Comparison of ENCODE assay signal across 9 cellular contexts in the genomic region with DNA sequence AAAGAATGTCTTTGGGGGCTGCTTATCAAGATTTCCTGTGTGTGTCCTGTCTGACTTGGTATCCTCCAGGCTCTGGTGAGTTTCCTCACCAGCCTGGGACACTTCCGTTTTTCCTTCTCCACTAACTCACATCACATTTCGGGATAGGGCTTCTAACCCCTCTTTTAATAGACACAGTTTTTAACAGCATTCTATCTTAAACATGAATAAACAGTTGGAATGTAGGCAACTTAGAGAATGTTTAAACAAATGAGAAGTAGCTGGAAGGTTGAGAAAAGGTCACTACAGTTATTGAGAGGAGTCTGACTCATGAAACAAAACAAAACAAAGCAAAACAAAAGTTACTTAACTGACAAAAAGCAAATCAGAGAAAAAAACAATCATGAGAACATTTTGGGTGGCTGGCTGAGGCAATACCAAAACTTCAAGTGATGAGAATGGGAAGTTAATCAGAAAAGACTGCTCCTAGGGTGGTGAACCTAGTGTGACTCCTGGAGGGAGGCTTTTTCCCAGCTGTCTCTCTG.
A peak's percentile ranks its signal among the peaks of the same experiment; 100 is the strongest.
DNase-seq lines count a peak whose midpoint lies in the region; ATAC-seq and TF ChIP-seq lines count a peak whose summit lies in the region.
"Had no signal": no experiment of that assay in that cellular context is flagged by ENCODE, and none has a peak within 500 bp of the region (broad histone marks: within the 10 kb centered on the region; RNA-seq: fewer than 3 reads in every experiment).

No MANE protein-coding gene starts in this region.

- POLR2A ChIA-PET in naive thymus-derived CD8-positive, alpha-beta T cell (lab: Charles Lee), result no interaction called here

- H3K36me3 ChIP-seq in heart right ventricle (no peaks in the 10 kb centered on the region), uterus (no peaks in the 10 kb centered on the region)

- DNase-seq in heart right ventricle (no peak), Right ventricle myocardium inferior (ENCODE audit: missing footprints) (no peak), iris pigment epithelial cell (ENCODE audit: low read depth) (peak; percentile 94), DMS 273 treated with DMSO at 0.1 percent for 48 hours (lab: John Stamatoyannopoulos, UW) (no peak), uterus (no peak)
- DNase-seq in activated T-helper 2 cell treated with anti-CD3 and anti-CD28 coated beads, Interferon-gamma antibody, Interleukin-2, Interleukin-4, amounts not matched to agents 10 μg/mL and 5 μg/mL and 100 μg/mL, durations not matched to agents 14 hours and 24 hours and 36 hours (ENCODE audit: low spot score), result no peak
- no peak for DNase-seq in naive thymus-derived CD8-positive, alpha-beta T cell
- DNase-seq: CD4-positive, alpha-beta T cell had no signal

- WGBS in heart right ventricle, 2 donors, result 44 to 45% methylated on average over 2 of the region's 2 CpGs

- no peaks in the 10 kb centered on the region for H3K9me3 Mint-ChIP-seq in activated T-helper 2 cell treated with anti-CD3 and anti-CD28 coated beads, Interferon-gamma antibody, Interleukin-2, Interleukin-4, amounts not matched to agents 10 μg/mL and 5 μg/mL and 100 μg/mL, durations not matched to agents 14 hours and 24 hours and 36 hours
- peaks cover 0 to 1% (median 0%) of the 10 kb centered on the region in 9 donors for H3K9me3 Mint-ChIP-seq in naive thymus-derived CD8-positive, alpha-beta T cell
- H3K9me3 Mint-ChIP-seq: CD4-positive, alpha-beta T cell had no signal

- H3K27me3 ChIP-seq in heart right ventricle (no peaks in the 10 kb centered on the region), uterus (no peaks in the 10 kb centered on the region)

- ATAC-seq in heart right ventricle (peak in 3 of 8 donors; percentile 30 to 61 (median 52)), Right ventricle myocardium inferior (no peak), HG03469 (IDR thresholded peaks at IDR 0.05; ENCODE audit: unreplicated experiment) (no peak)
- no peak for ATAC-seq in naive thymus-derived CD8-positive, alpha-beta T cell

- peaks cover 0 to 54% (median 0%) of the 10 kb centered on the region in 9 donors for H3K4me1 ChIP-seq in heart right ventricle
- no peaks in the 10 kb centered on the region for H3K4me1 ChIP-seq in uterus

- H3K27ac Mint-ChIP-seq in activated T-helper 2 cell treated with anti-CD3 and anti-CD28 coated beads, Interferon-gamma antibody, Interleukin-2, Interleukin-4, amounts not matched to agents 10 μg/mL and 5 μg/mL and 100 μg/mL, durations not matched to agents 14 hours and 24 hours and 36 hours, result peak overlapping the region; percentile 1
- H3K27ac Mint-ChIP-seq in naive thymus-derived CD8-positive, alpha-beta T cell, result no peak overlapping the region
- H3K27ac Mint-ChIP-seq: CD4-positive, alpha-beta T cell had no signal

- H3K36me3 Mint-ChIP-seq in activated T-helper 2 cell treated with anti-CD3 and anti-CD28 coated beads, Interferon-gamma antibody, Interleukin-2, Interleukin-4, amounts not matched to agents 10 μg/mL and 5 μg/mL and 100 μg/mL, durations not matched to agents 14 hours and 24 hours and 36 hours (ENCODE audit: low read depth), result no peaks in the 10 kb centered on the region
- H3K36me3 Mint-ChIP-seq in naive thymus-derived CD8-positive, alpha-beta T cell, result no peaks in the 10 kb centered on the region

- TF ChIP-seq CTCF in heart right ventricle (IDR thresholded peaks at IDR 0.05), result no peak
- no peak for TF ChIP-seq CTCF in uterus (IDR thresholded peaks at IDR 0.05)

- H3K27me3 Mint-ChIP-seq in activated T-helper 2 cell treated with anti-CD3 and anti-CD28 coated beads, Interferon-gamma antibody, Interleukin-2, Interleukin-4, amounts not matched to agents 10 μg/mL and 5 μg/mL and 100 μg/mL, durations not matched to agents 14 hours and 24 hours and 36 hours (ENCODE audit: low read depth), result no peaks in the 10 kb centered on the region
- H3K27me3 Mint-ChIP-seq in naive thymus-derived CD8-positive, alpha-beta T cell, result no peaks in the 10 kb centered on the region
- H3K27me3 Mint-ChIP-seq: CD4-positive, alpha-beta T cell had no signal

- H3K27ac ChIP-seq in heart right ventricle, result peak overlapping the region in 8 of 10 donors; percentile 6 to 70 (median 18)
- peak overlapping the region in 1 of 2 donors; percentile 13 for H3K27ac ChIP-seq in uterus

- intact Hi-C loops in heart right ventricle (cut with DNase I), result loop anchor here in 1 of 10 donors (5.0 kb wide), 1 partner anchor 65 kb away; a partner anchor contains a TSS
- intact Hi-C loops in Right ventricle myocardium inferior (cut with DNase I), result no loop called here
- intact Hi-C loops in activated T-helper 2 cell treated with anti-CD3 and anti-CD28 coated beads, Interferon-gamma antibody, Interleukin-2, Interleukin-4, amounts not matched to agents 10 μg/mL and 5 μg/mL and 100 μg/mL, durations not matched to agents 14 hours and 24 hours and 36 hours (cut with micrococcal nuclease), result loop anchor here (5.0 kb wide), 1 partner anchor 45 kb away; no protein-coding TSS in a partner anchor
- intact Hi-C loops in uterus (cut with DNase I; ENCODE audit: low total_unique reads), result no loop called here

- no peak overlapping the region for H3K4me3 Mint-ChIP-seq in activated T-helper 2 cell treated with anti-CD3 and anti-CD28 coated beads, Interferon-gamma antibody, Interleukin-2, Interleukin-4, amounts not matched to agents 10 μg/mL and 5 μg/mL and 100 μg/mL, durations not matched to agents 14 hours and 24 hours and 36 hours (ENCODE audit: low read depth)
- H3K4me3 Mint-ChIP-seq in naive thymus-derived CD8-positive, alpha-beta T cell, result no peak overlapping the region
- H3K4me3 Mint-ChIP-seq: CD4-positive, alpha-beta T cell had no signal

- no peak overlapping the region for H3K4me3 ChIP-seq in heart right ventricle
- H3K4me3 ChIP-seq in uterus, result no peak overlapping the region

- H3K9me3 ChIP-seq in heart right ventricle, result no peaks in the 10 kb centered on the region
- no peaks in the 10 kb centered on the region for H3K9me3 ChIP-seq in uterus

- H3K4me1 Mint-ChIP-seq in activated T-helper 2 cell treated with anti-CD3 and anti-CD28 coated beads, Interferon-gamma antibody, Interleukin-2, Interleukin-4, amounts not matched to agents 10 μg/mL and 5 μg/mL and 100 μg/mL, durations not matched to agents 14 hours and 24 hours and 36 hours (ENCODE audit: low read depth), result peaks cover 31% of the 10 kb centered on the region
- H3K4me1 Mint-ChIP-seq in naive thymus-derived CD8-positive, alpha-beta T cell, result peaks cover 2 to 14% (median 5%) of the 10 kb centered on the region in 4 donors

- no peak for TF ChIP-seq POLR2A in uterus (IDR thresholded peaks at IDR 0.05)
